16 cellular contexts compared by ENCODE assay signal in genomic region chr9:93083592-93084470, GRCh38. TPM values are rescaled to one million over a fixed set of nuclear protein-coding genes. Genes with fewer than 3 reads are reported as not detected.
A peak's percentile ranks its signal among the peaks of the same experiment; 100 is the strongest.
DNase-seq lines count a peak whose midpoint lies in the region; ATAC-seq, FAIRE-seq and TF ChIP-seq lines count a peak whose summit lies in the region.
"Had no signal": no experiment of that assay in that cellular context is flagged by ENCODE, and none has a peak within 500 bp of the region (broad histone marks: within the 10 kb centered on the region; RNA-seq: fewer than 3 reads in every experiment).

No MANE protein-coding gene starts in this region.

- H3K18ac ChIP-seq in H1 (ENCODE audit: extremely low read depth, low read length): no peak overlapping the region

- no peak overlapping the region for H3K4me3 ChIP-seq in HEK293 (ENCODE audit: low read depth, low read length)
- no peak overlapping the region for H3K4me3 ChIP-seq in H1 (ENCODE audit: extremely low read depth in 1 of 4, insufficient read depth in 2 of 4, low read depth in 3 of 4, low read length in 4 of 4)
- H3K4me3 ChIP-seq in PC-3 (ENCODE audit: low read length): no peak overlapping the region
- H3K4me3 ChIP-seq: pancreas had no signal

- no peak overlapping the region for H2AK5ac ChIP-seq in H1 (ENCODE audit: low read depth, low read length)

- no peak for TF ChIP-seq EP300 in H1 (IDR thresholded peaks at IDR 0.05; ENCODE audit: borderline replicate concordance in 1 of 2, low read depth in 2 of 2, low read length in 2 of 2)

- no peak overlapping the region for H2BK12ac ChIP-seq in H1 (ENCODE audit: low read depth, low read length)

- DNase-seq in activated CD4-positive, alpha-beta T cell treated with anti-CD3 and anti-CD28 coated beads, Interleukin-2, amount 50 U/mL, for 48 hours: peak; percentile 58 to 69
- DNase-seq in H1 (ENCODE audit: low read depth in 1 of 2, low spot score in 2 of 2): no peak
- peak; percentile 57 for DNase-seq in stimulated activated CD4-positive, alpha-beta T cell treated with anti-CD3 and anti-CD28 coated beads, Interleukin-4, amount 100 ng/mL, for 24 hours
- no peak for DNase-seq in GM19239 (ENCODE audit: insufficient read length, low spot score)
- DNase-seq in PC-3: no peak
- no peak for DNase-seq in SK-N-DZ (ENCODE audit: low spot score)
- DNase-seq in SKM-1 treated with dmso at 0.1 percent for 144 hours (lab: John Stamatoyannopoulos, UW; ENCODE audit: unreplicated experiment): no peak
- DNase-seq: EL; NCI-H1105; NK-92 treated with Interleukin-12 subunit alpha and Interleukin-12 subunit beta, amount 100 ng/mL, for 24 hours; T1000 had no signal

- no peak overlapping the region for H4K5ac ChIP-seq in H1 (ENCODE audit: insufficient read length, low read depth, low read length)

- ATAC-seq in PC-3: no peak
- ATAC-seq: HCT116, pancreas had no signal

- TF ChIP-seq RAD21 in H1 (IDR thresholded peaks at IDR 0.05 in 1 of 2, conservative IDR thresholded peaks at IDR 0.05 in 1 of 2; ENCODE audit: low read depth in 2 of 2, low read length in 2 of 2): no peak

- H4K91ac ChIP-seq in H1 (replicated peaks; ENCODE audit: insufficient read length, low read length): no peak overlapping the region

- H3K27ac ChIP-seq in HEK293 (ENCODE audit: extremely low read depth, low read depth, low read length): no peak overlapping the region
- H3K27ac ChIP-seq in H1 (ENCODE audit: low read depth, low read length): no peak overlapping the region
- H3K27ac ChIP-seq in PC-3 (ENCODE audit: low read length): no peak overlapping the region
- H3K27ac ChIP-seq: epithelial cell of prostate, pancreas had no signal

- H2BK120ac ChIP-seq in H1 (replicated peaks; ENCODE audit: low read depth, low read length): no peak overlapping the region

- no peak overlapping the region for H2AFZ ChIP-seq in H1 (ENCODE audit: low read length)
- no peak overlapping the region for H2AFZ ChIP-seq in PC-3 (ENCODE audit: low read length)

- H2BK5ac ChIP-seq in H1 (ENCODE audit: low read depth, low read length): no peak overlapping the region

- TF ChIP-seq CTCF in HEK293 (tag by site-specific recombination; IDR thresholded peaks at IDR 0.05) (no peak), H1 (IDR thresholded peaks at IDR 0.05; ENCODE audit: control extremely low read depth in 1 of 3, insufficient read depth in 1 of 3, low read depth in 1 of 3, low read length in 3 of 3) (no peak), PC-3 (conservative IDR thresholded peaks at IDR 0.05; ENCODE audit: low read depth, low read length) (no peak)

- H3K79me1 ChIP-seq in H1 (ENCODE audit: low read depth, low read length): no peaks in the 10 kb centered on the region

- H4K20me1 ChIP-seq in H1 (replicated peaks in 1 of 2; ENCODE audit: control insufficient read depth in 1 of 2, insufficient read depth in 2 of 2, low read length in 2 of 2): no peaks in the 10 kb centered on the region
- no peaks in the 10 kb centered on the region for H4K20me1 ChIP-seq in PC-3 (ENCODE audit: low read length)

- FAIRE-seq in H1 (lab: Jason Lieb, UNC) (no peak), GM19239 (lab: Jason Lieb, UNC) (no peak)
- FAIRE-seq: astrocyte, pancreas had no signal

- H2BK15ac ChIP-seq in H1 (ENCODE audit: low read length): no peak overlapping the region

- H3K9ac ChIP-seq in H1 (replicated peaks in 1 of 4; ENCODE audit: extremely low read depth in 1 of 4, low read depth in 3 of 4, low read length in 3 of 4): no peak overlapping the region
- H3K9ac ChIP-seq in PC-3 (ENCODE audit: low read length): no peak overlapping the region

- H3K36me3 ChIP-seq in HEK293 (ENCODE audit: control insufficient read depth in 2 of 2, insufficient read depth in 1 of 2, low read length in 2 of 2): no peaks in the 10 kb centered on the region
- H3K36me3 ChIP-seq in H1 (ENCODE audit: control insufficient read depth in 2 of 4, insufficient read depth in 4 of 4, low read length in 3 of 4): no peaks in the 10 kb centered on the region
- no peaks in the 10 kb centered on the region for H3K36me3 ChIP-seq in PC-3 (ENCODE audit: low read depth, low read length)
- H3K36me3 ChIP-seq: pancreas had no signal

- TF ChIP-seq POLR2A in H1 (IDR thresholded peaks at IDR 0.05; ENCODE audit: control extremely low read depth in 1 of 2, low read depth in 2 of 2, low read length in 2 of 2): no peak

- no peaks in the 10 kb centered on the region for H3K27me3 ChIP-seq in H1 (replicated peaks in 1 of 4; ENCODE audit: control insufficient read depth in 3 of 4, extremely low read depth in 1 of 4, insufficient read depth in 3 of 4, low read length in 3 of 4)
- no peaks in the 10 kb centered on the region for H3K27me3 ChIP-seq in PC-3 (ENCODE audit: low read length)
- H3K27me3 ChIP-seq: pancreas had no signal

- H3K14ac ChIP-seq in H1 (ENCODE audit: insufficient read length): no peak overlapping the region

- POLR2A ChIA-PET in HEK293 (lab: Yijun Ruan, JAX): no interaction called here
- POLR2A ChIA-PET in H1 (lab: Charles Lee; ENCODE audit: partially characterized antibody): no interaction called here
- POLR2A ChIA-PET in PC-3 (lab: Charles Lee; ENCODE audit: unreplicated experiment): no interaction called here

- H3K4me1 ChIP-seq in HEK293 (ENCODE audit: control insufficient read depth, insufficient read depth, low read length) (no peaks in the 10 kb centered on the region), H1 (replicated peaks in 1 of 4; ENCODE audit: control insufficient read depth in 3 of 4, insufficient read depth in 4 of 4, low read length in 3 of 4) (no peaks in the 10 kb centered on the region; a peak in 1 of 7 replicates), PC-3 (ENCODE audit: insufficient read depth, low read length) (no peaks in the 10 kb centered on the region)
- H3K4me1 ChIP-seq: pancreas had no signal

- no peak overlapping the region for H3K4ac ChIP-seq in H1 (replicated peaks; ENCODE audit: insufficient read length, low read depth, low read length)

- no peaks in the 10 kb centered on the region for H3K79me2 ChIP-seq in H1 (ENCODE audit: control insufficient read depth in 1 of 2, insufficient read depth in 2 of 2, low read length in 2 of 2)
- no peaks in the 10 kb centered on the region for H3K79me2 ChIP-seq in PC-3 (ENCODE audit: low read length)

- H3K9me2 ChIP-seq in PC-3 (replicated peaks; ENCODE audit: low read length): no peaks in the 10 kb centered on the region

- no peak overlapping the region for H3K23ac ChIP-seq in H1 (ENCODE audit: insufficient read length)

- no peaks in the 10 kb centered on the region for H3K23me2 ChIP-seq in H1 (ENCODE audit: low read depth, low read length)

- intact Hi-C loops in PC-3 (cut with micrococcal nuclease): no loop called here

- 0 out of 2 replicates have a peak overlapping the region, but pooled peaks have one; percentile 57 for H4K8ac ChIP-seq in H1 (ENCODE audit: extremely low read depth, insufficient read depth, low read length)

- H3K4me2 ChIP-seq in H1 (ENCODE audit: insufficient read depth in 1 of 2, low read depth in 2 of 2, low read length in 2 of 2): no peak overlapping the region
- H3K4me2 ChIP-seq in PC-3 (ENCODE audit: low read length): no peak overlapping the region

- CTCF ChIA-PET in HEK293 (lab: Yijun Ruan, JAX): no interaction called here
- CTCF ChIA-PET in H1 (lab: Charles Lee; ENCODE audit: partially characterized antibody): interaction anchor here (1.4 to 2.5 kb wide), 2 partner anchors 25 to 47 kb away, joined by 3 to 10 read pairs; no protein-coding TSS in a partner anchor
- CTCF ChIA-PET in PC-3 (lab: Charles Lee): no interaction called here

- BruUV-seq in PC-3 (replicated peaks; lab: Mats Ljungman, UMichigan): no TSS peak

- H3K9me3 ChIP-seq in HEK293 (ENCODE audit: control insufficient read depth, insufficient read depth, low read depth, low read length) (no peaks in the 10 kb centered on the region), H1 (ENCODE audit: insufficient read depth in 2 of 2, low read depth in 1 of 2, low read length in 1 of 2) (peaks cover 4% of the 10 kb centered on the region in 2 experiments; a peak in 1 of 4 replicates), PC-3 (ENCODE audit: low read length) (no peaks in the 10 kb centered on the region)
- H3K9me3 ChIP-seq: pancreas had no signal

- no peaks in the 10 kb centered on the region for H3F3A ChIP-seq in PC-3 (ENCODE audit: low read length, unreplicated experiment)

- no peak overlapping the region for H3K56ac ChIP-seq in H1 (replicated peaks; ENCODE audit: insufficient read length, low read depth, low read length)

- H2BK20ac ChIP-seq in H1 (ENCODE audit: low read length): no peak overlapping the region

- WGBS in H1 (ENCODE audit: extremely low coverage in 1 of 2, insufficient coverage in 1 of 2, insufficient read length in 1 of 2, insufficient replicate concordance in 2 of 2, low coverage in 1 of 2, low lambda C conversion rate in 2 of 2, missing lambda C conversion rate in 1 of 2), 2 experiments: 87% methylated on average over 8 of the region's 8 CpGs; no CpG with 5 or more reads in 1 of the 2 experiments

RNA-seq across cellular contexts. Expression of gene CARD19, which starts 12.2 kb away (rescaled TPM):
- 21.2 and 27.7 TPM in 2 replicates for total RNA-seq in H1 (2021; fragmentation: NEBNext Ultra II Directional; extraction: Animal tissue kit (Norgen Biotek cat#: 25700))
- 112 and 144 TPM in 2 replicates for polyA plus RNA-seq in H1 (2011; rRNA removed)
- 66.2 TPM for polyA plus RNA-seq in H1 (2011; cell fraction: cytosol; rRNA removed)
- polyA plus RNA-seq in H1 (2011; cell fraction: nucleus; rRNA removed): 57.8 TPM
- polyA plus RNA-seq in H1 (2012, experiment 1 of 2): 13.4 to 28.1 TPM (median 26.0 TPM) in 4 replicates
- 36.2 TPM for polyA plus RNA-seq in H1 (2012, experiment 2 of 2)
- 30.6 TPM for polyA plus RNA-seq in H1 (2013, experiment 1 of 2)
- 30.0 TPM for polyA plus RNA-seq in H1 (2013, experiment 2 of 2)
- polyA minus RNA-seq in H1 (2011; rRNA and poly(A)+ RNA removed): 11.7 and 13.5 TPM in 2 replicates
- polyA minus RNA-seq in H1 (2011; cell fraction: cytosol; rRNA and poly(A)+ RNA removed): 12.4 TPM
- 10.4 TPM for polyA minus RNA-seq in H1 (2011; cell fraction: nucleus; rRNA and poly(A)+ RNA removed)
- 68.6 and 86.0 TPM in 2 replicates for total RNA-seq in PC-3 (2014; rRNA removed)
- polyA plus RNA-seq in SK-N-DZ (2014; cell fraction: cytosol; rRNA removed): 16.7 and 29.0 TPM in 2 replicates
- polyA plus RNA-seq in SK-N-DZ (2014; cell fraction: nucleus; rRNA removed): 28.9 and 39.7 TPM in 2 replicates

RNA-seq across cellular contexts. Expression of gene SUSD3, which starts 25.3 kb away (rescaled TPM):
- total RNA-seq in H1 (2021; fragmentation: NEBNext Ultra II Directional; extraction: Animal tissue kit (Norgen Biotek cat#: 25700)): 5.5 and 6.2 TPM in 2 replicates
- polyA plus RNA-seq in H1 (2011; rRNA removed): 35.4 and 36.0 TPM in 2 replicates
- polyA plus RNA-seq in H1 (2011; cell fraction: cytosol; rRNA removed): 22.6 TPM
- 16.8 TPM for polyA plus RNA-seq in H1 (2011; cell fraction: nucleus; rRNA removed)
- polyA plus RNA-seq in H1 (2012, experiment 1 of 2): 6.3 to 11.3 TPM (median 8.3 TPM) in 4 replicates
- polyA plus RNA-seq in H1 (2012, experiment 2 of 2): 10.7 TPM
- polyA plus RNA-seq in H1 (2013, experiment 1 of 2): 8.2 TPM
- 9.4 TPM for polyA plus RNA-seq in H1 (2013, experiment 2 of 2)
- 5.2 and 7.2 TPM in 2 replicates for polyA minus RNA-seq in H1 (2011; rRNA and poly(A)+ RNA removed)
- 8.8 TPM for polyA minus RNA-seq in H1 (2011; cell fraction: cytosol; rRNA and poly(A)+ RNA removed)
- 7.3 TPM for polyA minus RNA-seq in H1 (2011; cell fraction: nucleus; rRNA and poly(A)+ RNA removed)
- 12.7 and 13.4 TPM in 2 replicates for total RNA-seq in PC-3 (2014; rRNA removed)
- polyA plus RNA-seq in SK-N-DZ (2014; cell fraction: cytosol; rRNA removed): not detected in 2 replicates
- polyA plus RNA-seq in SK-N-DZ (2014; cell fraction: nucleus; rRNA removed): not detected in 2 replicates
- total RNA-seq: astrocyte had no signal

RNA-seq across cellular contexts. Expression of gene NINJ1, which starts 50.2 kb away (rescaled TPM):
- total RNA-seq in H1 (2021; fragmentation: NEBNext Ultra II Directional; extraction: Animal tissue kit (Norgen Biotek cat#: 25700)): 28.2 TPM in 2 replicates
- polyA plus RNA-seq in H1 (2011; rRNA removed): 65.6 and 88.0 TPM in 2 replicates
- polyA plus RNA-seq in H1 (2011; cell fraction: cytosol; rRNA removed): 45.5 TPM
- polyA plus RNA-seq in H1 (2011; cell fraction: nucleus; rRNA removed): 45.0 TPM
- 32.2 to 46.6 TPM (median 40.1 TPM) in 4 replicates for polyA plus RNA-seq in H1 (2012, experiment 1 of 2)
- polyA plus RNA-seq in H1 (2012, experiment 2 of 2): 36.1 TPM
- polyA plus RNA-seq in H1 (2013, experiment 1 of 2): 32.5 TPM
- polyA plus RNA-seq in H1 (2013, experiment 2 of 2): 34.8 TPM
- 13.6 and 14.1 TPM in 2 replicates for polyA minus RNA-seq in H1 (2011; rRNA and poly(A)+ RNA removed)
- polyA minus RNA-seq in H1 (2011; cell fraction: cytosol; rRNA and poly(A)+ RNA removed): 17.8 TPM
- 19.2 TPM for polyA minus RNA-seq in H1 (2011; cell fraction: nucleus; rRNA and poly(A)+ RNA removed)
- total RNA-seq in PC-3 (2014; rRNA removed): 28.8 and 30.5 TPM in 2 replicates
- 9.9 and 12.7 TPM in 2 replicates for polyA plus RNA-seq in SK-N-DZ (2014; cell fraction: cytosol; rRNA removed)
- 5.5 and 6.9 TPM in 2 replicates for polyA plus RNA-seq in SK-N-DZ (2014; cell fraction: nucleus; rRNA removed)

Comparison
In these comparisons a context has a peak if more than half of its experiments do, and no peak if none do; other contexts are left out.
1. DNase-seq: peak in activated CD4-positive, alpha-beta T cell treated with anti-CD3 and anti-CD28 coated beads, Interleukin-2, amount 50 U/mL, for 48 hours (2 of 2) and stimulated activated CD4-positive, alpha-beta T cell treated with anti-CD3 and anti-CD28 coated beads, Interleukin-4, amount 100 ng/mL, for 24 hours (single experiment); none in H1 (0 of 2), GM19239 (single experiment), PC-3 (single experiment), SK-N-DZ (single experiment) and SKM-1 treated with dmso at 0.1 percent for 144 hours (single experiment).